In the genomic region with DNA sequence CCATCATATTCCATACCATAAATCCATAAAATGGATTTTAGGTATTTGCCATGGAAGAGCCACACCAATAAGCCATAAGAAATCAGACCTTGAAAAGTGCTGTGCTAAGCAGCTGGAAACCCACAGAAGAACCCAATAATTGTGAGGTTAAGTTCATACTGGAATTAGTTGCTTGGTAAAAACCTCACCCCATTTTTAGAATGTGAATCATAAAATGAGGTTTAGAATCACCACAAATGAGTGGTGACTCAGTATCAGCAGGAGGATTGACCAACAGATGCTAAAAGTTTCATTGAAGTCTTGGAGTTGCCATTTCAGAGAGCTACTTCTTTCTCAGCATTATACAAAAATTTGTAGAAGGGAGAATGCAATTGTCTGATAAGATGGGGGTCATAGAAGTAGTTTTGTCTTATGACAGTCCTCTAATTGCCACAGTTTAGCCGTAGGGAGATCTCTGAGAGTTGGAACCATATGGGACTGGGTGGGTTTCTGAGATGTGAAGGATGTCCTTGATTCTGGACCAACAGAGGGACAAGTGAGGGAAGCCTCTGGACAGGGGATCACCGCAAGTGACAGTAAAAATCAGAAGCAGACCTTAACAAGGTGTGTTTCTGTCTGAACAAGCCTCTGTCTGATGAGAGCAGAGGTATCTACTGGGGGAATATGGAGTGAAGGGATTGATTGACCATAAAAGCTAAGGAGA, we compare ENCODE assay signal across 8 cellular contexts. TPM values are rescaled to one million over a fixed set of nuclear protein-coding genes. Genes with fewer than 3 reads are reported as not detected.
A peak's percentile ranks its signal among the peaks of the same experiment; 100 is the strongest.
DNase-seq lines count a peak whose midpoint lies in the region; ATAC-seq lines count a peak whose summit lies in the region.

No MANE protein-coding gene starts in this region.

- H3K4me3 Mint-ChIP-seq in naive thymus-derived CD8-positive, alpha-beta T cell: no peak overlapping the region

- POLR2A ChIA-PET in naive thymus-derived CD8-positive, alpha-beta T cell (lab: Charles Lee): no interaction called here

- H3K36me3 Mint-ChIP-seq in naive thymus-derived CD8-positive, alpha-beta T cell: peaks cover 0 to 5% (median 0%) of the 10 kb centered on the region in 3 donors

- H3K27ac ChIP-seq in epithelial cell of prostate: peak overlapping the region; percentile 99

- peaks cover 0 to 3% (median 0%) of the 10 kb centered on the region in 4 donors for H3K4me1 Mint-ChIP-seq in naive thymus-derived CD8-positive, alpha-beta T cell

- H3K27me3 Mint-ChIP-seq in naive thymus-derived CD8-positive, alpha-beta T cell: peaks cover 0 to 31% (median 6%) of the 10 kb centered on the region in 5 donors

- DNase-seq in activated CD4-positive, CD25-positive, alpha-beta regulatory T cell (lab: John Stamatoyannopoulos, UW): no peak
- peak; percentile 25 for DNase-seq in KBM-7
- peak; percentile 93 for DNase-seq in epithelial cell of prostate (ENCODE audit: low read depth, low spot score)
- DNase-seq in stromal cell of bone marrow (ENCODE audit: low read depth): peak; percentile 97
- DNase-seq in HK-2 (ENCODE audit: unreplicated experiment): no peak
- no peak for DNase-seq in stimulated activated CD4-positive, alpha-beta T cell treated with anti-CD3 and anti-CD28 coated beads, Interleukin-4, amount 100 ng/mL, for 4 hours
- DNase-seq in naive thymus-derived CD8-positive, alpha-beta T cell: no peak

- H3K9me3 Mint-ChIP-seq in naive thymus-derived CD8-positive, alpha-beta T cell: peaks cover 0 to 10% (median 6%) of the 10 kb centered on the region in 9 donors

- ATAC-seq in activated CD4-positive, CD25-positive, alpha-beta regulatory T cell treated with anti-CD3 and anti-CD28 coated beads, Interleukin-2, amount 50 U/mL, for 24 hours: peak; percentile 44 to 58
- no peak for ATAC-seq in naive thymus-derived CD8-positive, alpha-beta T cell

- in situ Hi-C loops in KBM-7 (cut with MboI; ENCODE audit: low pct_unique_long_range_greater_than_20kb, low sequenced_read_pairs): no loop called here

- H3K27ac Mint-ChIP-seq in naive thymus-derived CD8-positive, alpha-beta T cell: no peak overlapping the region

RNA-seq across cellular contexts. Expression of gene STON2, which starts 1.4 kb away (rescaled TPM):
- not detected for total RNA-seq in naive thymus-derived CD8-positive, alpha-beta T cell
- not detected for polyA plus RNA-seq in naive thymus-derived CD8-positive, alpha-beta T cell

Comparison
In these comparisons a context has a peak if more than half of its experiments do, and no peak if none do; other contexts are left out.
1. ATAC-seq: peak in activated CD4-positive, CD25-positive, alpha-beta regulatory T cell treated with anti-CD3 and anti-CD28 coated beads, Interleukin-2, amount 50 U/mL, for 24 hours (2 of 2); none in naive thymus-derived CD8-positive, alpha-beta T cell (0 of 2).
2. DNase-seq: peak in KBM-7 (single experiment), epithelial cell of prostate (single experiment) and stromal cell of bone marrow (single experiment); none in activated CD4-positive, CD25-positive, alpha-beta regulatory T cell (0 of 4), HK-2 (single experiment), stimulated activated CD4-positive, alpha-beta T cell treated with anti-CD3 and anti-CD28 coated beads, Interleukin-4, amount 100 ng/mL, for 4 hours (0 of 2) and naive thymus-derived CD8-positive, alpha-beta T cell (0 of 10).